12 cellular contexts compared by ENCODE assay signal in the genomic region with DNA sequence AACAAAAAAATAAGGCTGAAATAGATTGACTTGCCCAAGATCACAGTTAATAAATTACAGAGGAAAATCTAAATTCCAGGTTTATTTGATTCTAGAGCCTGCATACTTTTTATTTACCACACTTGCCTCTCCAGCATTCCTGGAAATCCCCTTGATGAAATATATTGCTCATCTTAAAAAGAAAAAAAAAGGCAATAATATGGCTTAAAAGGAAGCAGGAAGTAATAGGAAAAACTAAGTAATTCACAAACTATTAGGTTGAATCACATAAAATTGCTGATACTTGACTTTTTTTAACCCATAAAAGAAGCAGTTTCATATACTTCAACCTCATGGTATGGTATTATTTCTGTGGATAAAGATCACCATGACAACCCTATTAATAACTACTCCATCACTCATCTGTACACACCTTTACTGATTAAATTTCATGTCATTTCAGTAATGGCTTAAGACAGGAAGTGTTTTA. TPM values are rescaled to one million over a fixed set of nuclear protein-coding genes. Genes with fewer than 3 reads are reported as not detected.
A peak's percentile ranks its signal among the peaks of the same experiment; 100 is the strongest.
DNase-seq lines count a peak whose midpoint lies in the region; ATAC-seq and TF ChIP-seq lines count a peak whose summit lies in the region.
"Had no signal": no experiment of that assay in that cellular context is flagged by ENCODE, and none has a peak within 500 bp of the region (broad histone marks: within the 10 kb centered on the region; RNA-seq: fewer than 3 reads in every experiment).

No MANE protein-coding gene starts in this region.

- DNase-seq in MCF 10A (ENCODE audit: unreplicated experiment), result no peak
- DNase-seq in breast epithelium (ENCODE audit: low spot score in 2 of 2), result no peak
- DNase-seq in RWPE2 (ENCODE audit: low spot score), result no peak
- peak; percentile 41 for DNase-seq in fibroblast of mammary gland (ENCODE audit: low read depth)
- no peak for DNase-seq in dedifferentiated amniotic fluid mesenchymal stem cell (ENCODE audit: extremely low spot score)
- no peak for DNase-seq in amniotic stem cell (lab: John Stamatoyannopoulos, UW)
- no peak for DNase-seq in cerebellar nuclear complex (lab: John Stamatoyannopoulos, UW)
- DNase-seq in activated gamma-delta T cell treated with Interleukin-2 at 50 U/mL for 16 hours, result no peak
- DNase-seq: left ventricle myocardium superior, NCI-H524 treated with DMSO at 0.1 percent for 48 hours had no signal

- POLR2A ChIA-PET in MCF 10A (lab: Yijun Ruan, JAX), result interaction anchor here (0.6 to 1.4 kb wide), 2 partner anchors 11 to 89 kb away, joined by 4 to 6 read pairs; no protein-coding TSS in a partner anchor

- TF ChIP-seq CTCF in MCF 10A (IDR thresholded peaks at IDR 0.05; ENCODE audit: unreplicated experiment) (no peak), breast epithelium (IDR thresholded peaks at IDR 0.05) (no peak), RWPE2 (IDR thresholded peaks at IDR 0.05; ENCODE audit: poor library complexity, severe bottlenecking) (no peak), fibroblast of mammary gland (conservative IDR thresholded peaks at IDR 0.05; ENCODE audit: control insufficient read depth, insufficient read depth, low read depth, low read length) (no peak)

- ATAC-seq in RWPE2 (ENCODE audit: low read depth), result peak; percentile 46
- ATAC-seq: gastroesophageal sphincter, left ventricle myocardium superior had no signal

- H3K4me1 Mint-ChIP-seq in MCF 10A (ENCODE audit: insufficient read depth, unreplicated experiment), result peaks cover 8% of the 10 kb centered on the region

- peaks cover 14% of the 10 kb centered on the region for H3K36me3 Mint-ChIP-seq in MCF 10A (ENCODE audit: insufficient read depth, unreplicated experiment)

- H3K36me3 ChIP-seq in breast epithelium (no peaks in the 10 kb centered on the region), RWPE2 (ENCODE audit: low read depth) (no peaks in the 10 kb centered on the region)

- H3K4me1 ChIP-seq in breast epithelium (no peaks in the 10 kb centered on the region), RWPE2 (ENCODE audit: insufficient read depth, poor library complexity, severe bottlenecking) (peaks cover 39% of the 10 kb centered on the region)
- H3K4me1 ChIP-seq: gastroesophageal sphincter had no signal

- H3K9me3 ChIP-seq in breast epithelium (no peaks in the 10 kb centered on the region), RWPE2 (ENCODE audit: severe bottlenecking) (no peaks in the 10 kb centered on the region)
- H3K9me3 ChIP-seq: gastroesophageal sphincter, tibial nerve had no signal

- no peaks in the 10 kb centered on the region for H3K27me3 ChIP-seq in breast epithelium
- H3K27me3 ChIP-seq in RWPE2 (ENCODE audit: insufficient read depth, poor library complexity, severe bottlenecking), result no peaks in the 10 kb centered on the region
- H3K27me3 ChIP-seq: gastroesophageal sphincter, tibial nerve had no signal

- intact Hi-C loops in MCF 10A (cut with micrococcal nuclease) (no loop called here), breast epithelium (cut with DNase I; ENCODE audit: low total_unique reads) (loop anchor here (10.0 kb wide), 1 partner anchor 142 kb away; no protein-coding TSS in a partner anchor)

- CTCF ChIA-PET in MCF 10A (lab: Yijun Ruan, JAX), result interaction anchor here (0.6 to 2.0 kb wide), 5 partner anchors 9 to 1329 kb away, joined by 3 to 13 read pairs (median 3); no protein-coding TSS in a partner anchor

- H3K9me3 Mint-ChIP-seq in MCF 10A (ENCODE audit: unreplicated experiment), result no peaks in the 10 kb centered on the region

- H3K4me3 Mint-ChIP-seq in MCF 10A (ENCODE audit: unreplicated experiment), result no peak overlapping the region

- H3K27ac Mint-ChIP-seq in MCF 10A (ENCODE audit: low read depth, unreplicated experiment), result peak overlapping the region; percentile 81

- BruUV-seq in MCF 10A (replicated peaks; lab: Mats Ljungman, UMichigan), result no TSS peak

- H3K27me3 Mint-ChIP-seq in MCF 10A (ENCODE audit: insufficient read depth, unreplicated experiment), result no peaks in the 10 kb centered on the region

- TF ChIP-seq POLR2A in breast epithelium (IDR thresholded peaks at IDR 0.05), result no peak

- H3K27ac ChIP-seq in breast epithelium, result no peak overlapping the region
- H3K27ac ChIP-seq in RWPE2 (ENCODE audit: poor library complexity, severe bottlenecking), result peak overlapping the region; percentile 88
- H3K27ac ChIP-seq: gastroesophageal sphincter, tibial nerve had no signal

- H3K4me3 ChIP-seq in breast epithelium (no peak overlapping the region), RWPE2 (ENCODE audit: severe bottlenecking) (no peak overlapping the region), fibroblast of mammary gland (ENCODE audit: control insufficient read depth, low read depth, low read length) (no peak overlapping the region)
- H3K4me3 ChIP-seq: gastroesophageal sphincter, tibial nerve had no signal

RNA-seq across cellular contexts. Expression of a gene that starts 52.9 kb away (rescaled TPM):
- total RNA-seq in MCF 10A (2022), result 159 and 180 TPM in 2 replicates
- 100 to 1,000 TPM in 2 of 3 donors, 10 to 100 TPM in 1; 95.2 to 139 (median 115) TPM for total RNA-seq in breast epithelium
